23 cellular contexts compared by ENCODE assay signal in the genomic region with DNA sequence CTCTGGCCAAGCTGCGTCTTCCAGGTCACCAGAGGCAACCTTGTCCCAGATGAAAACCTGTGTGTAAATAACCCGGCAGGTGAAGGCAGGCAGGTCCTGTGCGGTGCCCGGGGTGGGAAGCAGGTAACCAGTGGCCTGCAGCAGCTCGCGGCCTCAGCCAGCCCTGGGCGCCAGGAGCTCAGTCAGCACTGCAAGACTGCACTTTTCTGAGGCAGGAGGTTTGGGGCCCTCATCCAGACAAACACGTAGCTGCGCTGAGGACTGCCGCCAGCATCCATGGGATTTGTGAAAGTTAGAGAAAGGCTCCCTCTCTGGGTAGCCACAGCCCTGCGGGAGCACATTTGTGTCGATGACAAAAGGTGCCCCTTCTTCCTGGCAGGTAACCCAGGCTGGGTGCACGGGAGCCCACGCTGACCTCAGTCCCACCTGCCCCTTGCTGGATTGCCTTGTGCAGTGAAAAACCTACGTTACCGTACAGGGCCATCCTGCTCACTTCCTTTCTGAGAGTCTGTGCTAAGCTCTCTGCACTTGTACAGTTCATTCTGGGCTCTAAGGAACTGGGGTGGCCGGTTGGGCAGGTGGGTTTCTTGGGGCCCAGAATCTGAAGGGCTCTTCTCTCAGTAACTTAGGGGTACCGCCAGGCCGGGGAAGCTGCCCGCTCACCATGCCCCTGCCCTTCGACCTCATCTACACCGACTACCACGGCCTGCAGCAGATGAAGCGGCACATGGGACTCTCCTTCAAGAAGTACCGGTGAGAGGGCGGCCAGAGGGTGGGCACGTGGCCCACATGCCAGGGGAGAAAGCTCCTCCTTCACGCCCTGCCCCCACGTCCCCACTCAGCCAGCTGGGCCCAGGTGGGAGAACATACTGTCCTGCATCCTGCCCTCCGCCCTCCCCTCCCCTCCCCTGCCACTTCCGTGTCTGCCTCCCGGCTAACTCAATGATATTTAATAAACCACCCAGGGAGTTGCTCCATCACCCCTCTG. TPM values are rescaled to one million over a fixed set of nuclear protein-coding genes. Genes with fewer than 3 reads are reported as not detected.
DNase-seq lines count a peak whose midpoint lies in the region; ATAC-seq and TF ChIP-seq lines count a peak whose summit lies in the region.
"Had no signal": no experiment of that assay in that cellular context is flagged by ENCODE, and none has a peak within 500 bp of the region (broad histone marks: within the 10 kb centered on the region; RNA-seq: fewer than 3 reads in every experiment).

No MANE protein-coding gene starts in this region.

- H3K4me2 ChIP-seq in H9 (ENCODE audit: insufficient read depth, insufficient read length, low read length), result no peak overlapping the region

- H3K27ac ChIP-seq in H9 (ENCODE audit: insufficient read length, low read depth, low read length) (no peak overlapping the region), RWPE2 (ENCODE audit: poor library complexity, severe bottlenecking) (no peak overlapping the region), breast epithelium (no peak overlapping the region)
- H3K27ac ChIP-seq: ovary, SK-N-MC, thoracic aorta had no signal

- H3K4me1 ChIP-seq in H9 (ENCODE audit: insufficient read depth, low read length) (no peaks in the 10 kb centered on the region), RWPE2 (ENCODE audit: insufficient read depth, poor library complexity, severe bottlenecking) (no peaks in the 10 kb centered on the region), breast epithelium (no peaks in the 10 kb centered on the region)

- no peak overlapping the region for H3K23ac ChIP-seq in H9 (ENCODE audit: insufficient read length, low read depth, low read length)

- no peaks in the 10 kb centered on the region for H3K27me3 ChIP-seq in H9 (ENCODE audit: insufficient read depth, low read length)
- H3K27me3 ChIP-seq in RWPE2 (ENCODE audit: insufficient read depth, poor library complexity, severe bottlenecking), result peaks cover 14% of the 10 kb centered on the region
- peaks cover 0 to 5% of the 10 kb centered on the region in 2 donors for H3K27me3 ChIP-seq in breast epithelium
- H3K27me3 ChIP-seq: dorsolateral prefrontal cortex, ovary had no signal

- no peaks in the 10 kb centered on the region for H3K23me2 ChIP-seq in H9 (ENCODE audit: insufficient read length, low read depth, low read length, poor library complexity, severe bottlenecking)

- peaks cover 0 to 3% of the 10 kb centered on the region in 2 experiments; a peak in 2 of 5 replicates for H3K9me3 Mint-ChIP-seq in H9
- no peaks in the 10 kb centered on the region for H3K9me3 Mint-ChIP-seq in mesothelial cell of epicardium
- H3K9me3 Mint-ChIP-seq: natural killer cell; T-helper 2 cell treated with Interferon-gamma antibody and Interleukin-4, amounts not matched to agents 5 μg/mL and 100 μg/mL, for 36 hours had no signal

- H4K91ac ChIP-seq in H9 (ENCODE audit: insufficient read length, low read depth, low read length), result no peak overlapping the region

- H2AK5ac ChIP-seq in H9 (ENCODE audit: insufficient read length, low read length), result no peak overlapping the region

- peak; percentile 38 for ATAC-seq in RWPE2 (ENCODE audit: low read depth)
- ATAC-seq in GM21423 (IDR thresholded peaks at IDR 0.05; ENCODE audit: unreplicated experiment), result no peak
- ATAC-seq: natural killer cell had no signal

- peak; percentile 15 for DNase-seq in NCI-H748 (lab: John Stamatoyannopoulos, UW; ENCODE audit: unreplicated experiment)
- DNase-seq in NCI-H748 treated with DMSO at 0.1 percent for 48 hours (lab: John Stamatoyannopoulos, UW), result no peak
- DNase-seq in H9, result no peak
- DNase-seq in RWPE2 (ENCODE audit: low spot score), result no peak
- no peak for DNase-seq in mesothelial cell of epicardium (ENCODE audit: low spot score in 2 of 2, unreplicated experiment in 2 of 2)
- no peak for DNase-seq in breast epithelium (ENCODE audit: low spot score in 2 of 2)
- DNase-seq in LoVo (ENCODE audit: low spot score), result no peak
- DNase-seq: activated effector memory CD4-positive, alpha-beta T cell treated with Interleukin-2 at 50 U/mL for 16 hours; cerebellar nuclear complex; GF-D8; Karpas-422; natural killer cell; NCI-H1048; NCI-H1930; NCI-H446 treated with DMSO at 0.1 percent for 48 hours; ovary; stimulated activated CD4-positive, alpha-beta T cell treated with anti-CD3 and anti-CD28 coated beads, Interleukin-4, amount 100 ng/mL, for 24 hours; stimulated activated naive CD4-positive, alpha-beta T cell had no signal

- no peak overlapping the region for H3K9ac ChIP-seq in H9 (ENCODE audit: extremely low read depth, insufficient read length, low read length)

- no peaks in the 10 kb centered on the region for H3K36me3 ChIP-seq in RWPE2 (ENCODE audit: low read depth)
- H3K36me3 ChIP-seq in breast epithelium, result no peaks in the 10 kb centered on the region
- H3K36me3 ChIP-seq: ovary, thoracic aorta had no signal

- no peak overlapping the region for H4K5ac ChIP-seq in H9 (ENCODE audit: insufficient read length, low read depth, low read length)

- H3K4me1 Mint-ChIP-seq in H9 (peaks cover 18 to 30% of the 10 kb centered on the region in 2 experiments), mesothelial cell of epicardium (no peaks in the 10 kb centered on the region)
- H3K4me1 Mint-ChIP-seq: natural killer cell had no signal

- H3K27me3 Mint-ChIP-seq in H9 (ENCODE audit: low read depth) (no peaks in the 10 kb centered on the region), mesothelial cell of epicardium (ENCODE audit: low read depth) (peaks cover 46% of the 10 kb centered on the region)

- H3K9me3 ChIP-seq in H9 (ENCODE audit: control insufficient read depth, low read depth, low read length), result no peaks in the 10 kb centered on the region
- H3K9me3 ChIP-seq in RWPE2 (ENCODE audit: severe bottlenecking), result no peaks in the 10 kb centered on the region
- no peaks in the 10 kb centered on the region for H3K9me3 ChIP-seq in breast epithelium
- H3K9me3 ChIP-seq: ovary, thoracic aorta had no signal

- no peaks in the 10 kb centered on the region for H4K20me1 ChIP-seq in H9 (ENCODE audit: control insufficient read depth, insufficient read depth, insufficient read length)

- no peak overlapping the region for H4K8ac ChIP-seq in H9 (replicated peaks; ENCODE audit: insufficient read length, low read depth, low read length)

- H2BK20ac ChIP-seq in H9 (ENCODE audit: low read depth, low read length, poor library complexity, severe bottlenecking), result no peak overlapping the region

- no peak overlapping the region for H3K14ac ChIP-seq in H9 (ENCODE audit: insufficient read depth, low read length)

- no peak overlapping the region; a peak in 1 of 7 replicates for H3K27ac Mint-ChIP-seq in H9
- peak overlapping the region; percentile 25 for H3K27ac Mint-ChIP-seq in mesothelial cell of epicardium
- H3K27ac Mint-ChIP-seq: natural killer cell had no signal

- H3K36me3 Mint-ChIP-seq in H9 (ENCODE audit: insufficient read depth in 1 of 3, low read depth in 3 of 3) (peaks cover 0 to 5% (median 2%) of the 10 kb centered on the region in 3 experiments; a peak in 3 of 7 replicates), mesothelial cell of epicardium (no peaks in the 10 kb centered on the region)
- H3K36me3 Mint-ChIP-seq: natural killer cell had no signal

- TF ChIP-seq CTCF in H9 (conservative IDR thresholded peaks at IDR 0.05), result no peak
- no peak for TF ChIP-seq CTCF in RWPE2 (IDR thresholded peaks at IDR 0.05; ENCODE audit: poor library complexity, severe bottlenecking)
- no peak for TF ChIP-seq CTCF in mesothelial cell of epicardium (IDR thresholded peaks at IDR 0.05; ENCODE audit: unreplicated experiment)
- TF ChIP-seq CTCF in breast epithelium (IDR thresholded peaks at IDR 0.05), result no peak

- no peak overlapping the region for H2BK5ac ChIP-seq in H9 (ENCODE audit: insufficient read length, low read length)

- H3K4me3 ChIP-seq in RWPE2 (ENCODE audit: severe bottlenecking) (no peak overlapping the region), breast epithelium (no peak overlapping the region)
- H3K4me3 ChIP-seq: dorsolateral prefrontal cortex, ovary, SK-N-MC, thoracic aorta had no signal

- H3T11ph ChIP-seq in H9 (ENCODE audit: low read length), result no peak overlapping the region

- H3K4me3 Mint-ChIP-seq in H9 (no peak overlapping the region), mesothelial cell of epicardium (no peak overlapping the region)
- H3K4me3 Mint-ChIP-seq: natural killer cell; T-helper 2 cell treated with Interferon-gamma antibody and Interleukin-4, amounts not matched to agents 5 μg/mL and 100 μg/mL, for 36 hours had no signal

- intact Hi-C loops in breast epithelium (cut with DNase I; ENCODE audit: low total_unique reads), result no loop called here

- no peaks in the 10 kb centered on the region for H3K79me2 ChIP-seq in H9 (ENCODE audit: insufficient read depth, low read length)

- H2AFZ ChIP-seq in H9 (ENCODE audit: low read length), result no peak overlapping the region

- H3K56ac ChIP-seq in H9 (ENCODE audit: insufficient read length, low read depth, low read length), result no peak overlapping the region

- no peak overlapping the region for H2BK12ac ChIP-seq in H9 (ENCODE audit: insufficient read length, low read depth, low read length)

- no peak overlapping the region for H2BK120ac ChIP-seq in H9 (ENCODE audit: low read depth, low read length, poor library complexity, severe bottlenecking)

- WGBS in H9 (ENCODE audit: extremely low coverage, insufficient read length, low lambda C conversion rate), result no CpG with 5 or more reads among the region's 32 CpGs

- peak overlapping the region; percentile 34 for H3K18ac ChIP-seq in H9 (ENCODE audit: insufficient read length, low read depth, low read length)

- H2BK15ac ChIP-seq in H9 (ENCODE audit: low read depth, low read length), result no peak overlapping the region

- no peak for TF ChIP-seq POLR2A in breast epithelium (IDR thresholded peaks at IDR 0.05)

- H3K79me1 ChIP-seq in H9 (ENCODE audit: insufficient read depth, low read depth, low read length, poor library complexity, severe bottlenecking), result no peaks in the 10 kb centered on the region

- no peak overlapping the region for H3K4ac ChIP-seq in H9 (ENCODE audit: low read depth, low read length)

RNA-seq across cellular contexts. Expression of gene MGAT5B, which starts 56.4 kb away (rescaled TPM):
- total RNA-seq in H9 (2021) (4.6 and 4.9 TPM in 2 replicates), mesothelial cell of epicardium (0.47 to 1.0 TPM (median 0.78 TPM) in 3 replicates), breast epithelium (under 1 TPM in 2 of 3 donors, not detected in 1; 0.32 to 0.33 TPM)
- total RNA-seq: natural killer cell had no signal
